Comparison of ENCODE assay signal across 1 cellular context in the genomic region with DNA sequence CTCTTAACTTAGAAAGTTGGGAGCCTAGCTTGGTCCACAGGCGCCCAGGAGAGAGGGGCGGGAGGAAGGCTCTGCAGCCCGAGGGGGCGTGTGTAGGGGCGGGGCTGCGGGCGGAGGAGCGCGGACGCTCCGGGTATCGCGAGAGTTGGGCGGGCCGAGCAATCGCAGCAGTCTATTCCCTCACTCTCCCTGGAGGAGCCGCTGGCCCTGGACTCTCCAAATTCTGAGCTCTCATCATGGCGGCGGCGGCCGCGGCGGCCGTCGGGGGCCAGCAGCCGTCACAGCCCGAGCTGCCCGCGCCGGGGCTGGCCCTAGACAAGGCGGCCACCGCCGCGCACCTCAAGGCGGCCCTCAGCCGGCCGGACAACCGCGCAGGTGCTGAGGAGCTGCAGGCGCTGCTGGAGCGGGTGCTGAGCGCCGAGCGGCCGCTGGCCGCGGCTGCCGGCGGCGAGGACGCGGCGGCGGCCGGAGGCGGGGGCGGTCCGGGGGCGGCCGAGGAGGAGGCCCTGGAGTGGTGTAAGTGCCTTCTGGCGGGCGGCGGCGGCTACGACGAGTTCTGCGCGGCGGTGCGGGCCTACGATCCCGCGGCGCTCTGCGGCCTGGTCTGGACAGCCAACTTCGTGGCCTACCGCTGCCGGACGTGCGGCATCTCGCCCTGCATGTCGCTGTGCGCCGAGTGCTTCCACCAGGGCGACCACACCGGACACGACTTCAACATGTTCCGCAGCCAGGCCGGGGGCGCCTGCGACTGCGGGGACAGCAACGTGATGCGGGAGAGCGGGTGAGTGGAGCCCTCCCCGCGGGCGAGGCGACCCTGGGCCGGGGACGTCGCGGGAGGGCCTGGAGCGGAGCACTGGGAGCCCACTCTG.
TF ChIP-seq lines count a peak whose summit lies in the region.

A gene with protein sequence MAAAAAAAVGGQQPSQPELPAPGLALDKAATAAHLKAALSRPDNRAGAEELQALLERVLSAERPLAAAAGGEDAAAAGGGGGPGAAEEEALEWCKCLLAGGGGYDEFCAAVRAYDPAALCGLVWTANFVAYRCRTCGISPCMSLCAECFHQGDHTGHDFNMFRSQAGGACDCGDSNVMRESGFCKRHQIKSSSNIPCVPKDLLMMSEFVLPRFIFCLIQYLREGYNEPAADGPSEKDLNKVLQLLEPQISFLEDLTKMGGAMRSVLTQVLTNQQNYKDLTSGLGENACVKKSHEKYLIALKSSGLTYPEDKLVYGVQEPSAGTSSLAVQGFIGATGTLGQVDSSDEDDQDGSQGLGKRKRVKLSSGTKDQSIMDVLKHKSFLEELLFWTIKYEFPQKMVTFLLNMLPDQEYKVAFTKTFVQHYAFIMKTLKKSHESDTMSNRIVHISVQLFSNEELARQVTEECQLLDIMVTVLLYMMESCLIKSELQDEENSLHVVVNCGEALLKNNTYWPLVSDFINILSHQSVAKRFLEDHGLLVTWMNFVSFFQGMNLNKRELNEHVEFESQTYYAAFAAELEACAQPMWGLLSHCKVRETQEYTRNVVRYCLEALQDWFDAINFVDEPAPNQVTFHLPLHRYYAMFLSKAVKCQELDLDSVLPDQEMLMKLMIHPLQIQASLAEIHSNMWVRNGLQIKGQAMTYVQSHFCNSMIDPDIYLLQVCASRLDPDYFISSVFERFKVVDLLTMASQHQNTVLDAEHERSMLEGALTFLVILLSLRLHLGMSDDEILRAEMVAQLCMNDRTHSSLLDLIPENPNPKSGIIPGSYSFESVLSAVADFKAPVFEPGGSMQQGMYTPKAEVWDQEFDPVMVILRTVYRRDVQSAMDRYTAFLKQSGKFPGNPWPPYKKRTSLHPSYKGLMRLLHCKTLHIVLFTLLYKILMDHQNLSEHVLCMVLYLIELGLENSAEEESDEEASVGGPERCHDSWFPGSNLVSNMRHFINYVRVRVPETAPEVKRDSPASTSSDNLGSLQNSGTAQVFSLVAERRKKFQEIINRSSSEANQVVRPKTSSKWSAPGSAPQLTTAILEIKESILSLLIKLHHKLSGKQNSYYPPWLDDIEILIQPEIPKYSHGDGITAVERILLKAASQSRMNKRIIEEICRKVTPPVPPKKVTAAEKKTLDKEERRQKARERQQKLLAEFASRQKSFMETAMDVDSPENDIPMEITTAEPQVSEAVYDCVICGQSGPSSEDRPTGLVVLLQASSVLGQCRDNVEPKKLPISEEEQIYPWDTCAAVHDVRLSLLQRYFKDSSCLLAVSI (N-terminal part only) (plus strand): TSS at position 183 of the 869 bp plus-strand sequence. CDS start 54 bp downstream, at position 237.

TF ChIP-seq in K562, 482 proteins besides CTCF, POLR2A, EP300 and RAD21 (continued from another document and continues in another):
- TF ChIP-seq HCFC1 (IDR thresholded peaks at IDR 0.05; ENCODE audit: low read depth, low read length) (peak; percentile 15; the same call in 1 of the 2 replicates), ZFX (CRISPR knock-in tag; IDR thresholded peaks at IDR 0.05) (peak; percentile 96), ESRRB (CRISPR knock-in tag; IDR thresholded peaks at IDR 0.05; ENCODE audit: borderline replicate concordance) (no peak), RCOR1 (IDR thresholded peaks at IDR 0.05; ENCODE audit: borderline replicate concordance in 1 of 2, low read depth in 2 of 2, low read length in 2 of 2) (peak; percentile 28 to 78; a peak in 2 of 4 replicates), RBFOX2 (IDR thresholded peaks at IDR 0.05; ENCODE audit: low read depth, low read length) (peak; percentile 96), FIP1L1 (IDR thresholded peaks at IDR 0.05; ENCODE audit: low read depth, low read length, poor library complexity, severe bottlenecking) (peak; percentile 27), POLR2G (IDR thresholded peaks at IDR 0.05; ENCODE audit: low read depth, low read length) (peak; percentile 98), MYC (IDR thresholded peaks at IDR 0.05; ENCODE audit: low read depth, low read length) (peak; percentile 45; the same call in 1 of the 2 replicates), MYC (CRISPR knock-in tag; IDR thresholded peaks at IDR 0.05; ENCODE audit: borderline replicate concordance, low read depth) (no peak; the same call in 1 of the 2 replicates), SUPT5H (IDR thresholded peaks at IDR 0.05) (peak; percentile 52), CTBP1 (IDR thresholded peaks at IDR 0.05; ENCODE audit: borderline replicate concordance) (peak; percentile 78), PCBP1 (IDR thresholded peaks at IDR 0.05; ENCODE audit: low read depth, low read length, poor library complexity, severe bottlenecking) (no peak), DMBX1 (CRISPR knock-in tag; IDR thresholded peaks at IDR 0.05; ENCODE audit: borderline replicate concordance) (0 out of 2 replicates have a peak, but pooled peaks have one; percentile 48), RBM34 (IDR thresholded peaks at IDR 0.05; ENCODE audit: borderline replicate concordance, insufficient read depth, low read length) (0 out of 2 replicates have a peak, but pooled peaks have one; percentile 41), NRF1 (conservative IDR thresholded peaks at IDR 0.05 in 1 of 2, IDR thresholded peaks at IDR 0.05 in 1 of 2) (peak in 1 of 2 experiments; percentile 60), SRF (CRISPR knock-in tag; IDR thresholded peaks at IDR 0.05) (peak in 1 of 2 experiments; percentile 71; a peak in 1 of 4 replicates), TSC22D4 (tag; IDR thresholded peaks at IDR 0.05) (no peak), CREB1 (IDR thresholded peaks at IDR 0.05) (no peak; the same call in 1 of the 2 replicates), CREB1 (CRISPR knock-in tag; IDR thresholded peaks at IDR 0.05) (peak; percentile 30), KLF10 (CRISPR knock-in tag; IDR thresholded peaks at IDR 0.05) (no peak), NONO (IDR thresholded peaks at IDR 0.05; ENCODE audit: low read depth in 2 of 2, low read length in 1 of 2) (peak; percentile 87 to 91), ETV1 (tag; conservative IDR thresholded peaks at IDR 0.05; ENCODE audit: low read depth) (0 out of 2 replicates have a peak, but pooled peaks have one; percentile 35), PML (IDR thresholded peaks at IDR 0.05; ENCODE audit: low read length) (peak; percentile 76; the same call in 1 of the 2 replicates), HMGN3 (IDR thresholded peaks at IDR 0.05; ENCODE audit: borderline replicate concordance, extremely low read depth, insufficient read length, low read depth, low read length) (peak; percentile 35), CXXC5 (CRISPR knock-in tag; IDR thresholded peaks at IDR 0.05) (peak; percentile 86), L3MBTL2 (IDR thresholded peaks at IDR 0.05) (peak; percentile 51; the same call in 1 of the 2 replicates), ZNF24 (IDR thresholded peaks at IDR 0.05) (peak; percentile 48; the same call in 1 of the 2 replicates), ZNF12 (CRISPR knock-in tag; IDR thresholded peaks at IDR 0.05) (no peak), RB1 (IDR thresholded peaks at IDR 0.05; ENCODE audit: low read depth) (peak; percentile 90), GTF2F1 (IDR thresholded peaks at IDR 0.05; ENCODE audit: low read depth, low read length) (peak; percentile 46; the same call in 1 of the 2 replicates), SMAD4 (CRISPR knock-in tag; conservative IDR thresholded peaks at IDR 0.05) (peak; percentile 85), ZNF224 (CRISPR knock-in tag; IDR thresholded peaks at IDR 0.05) (no peak), E2F3 (CRISPR knock-in tag; IDR thresholded peaks at IDR 0.05) (no peak; the same call in 1 of the 2 replicates), RBM15 (IDR thresholded peaks at IDR 0.05; ENCODE audit: insufficient read depth, low read length) (no peak), GABPB1 (CRISPR knock-in tag; IDR thresholded peaks at IDR 0.05) (peak; percentile 60; the same call in 1 of the 2 replicates), YY1 (IDR thresholded peaks at IDR 0.05; ENCODE audit: borderline replicate concordance in 1 of 3, control insufficient read depth in 1 of 3, extremely low read depth in 1 of 3, insufficient read depth in 3 of 3, insufficient read length in 1 of 3, insufficient replicate concordance in 2 of 3, low read depth in 1 of 3, low read length in 2 of 3) (peak; percentile 72 to 97 (median 94)), ZBTB17 (CRISPR knock-in tag; IDR thresholded peaks at IDR 0.05) (peak; percentile 86), PRMT5 (CRISPR knock-in tag; IDR thresholded peaks at IDR 0.05) (no peak)
- TF ChIP-seq, protein P1, sequence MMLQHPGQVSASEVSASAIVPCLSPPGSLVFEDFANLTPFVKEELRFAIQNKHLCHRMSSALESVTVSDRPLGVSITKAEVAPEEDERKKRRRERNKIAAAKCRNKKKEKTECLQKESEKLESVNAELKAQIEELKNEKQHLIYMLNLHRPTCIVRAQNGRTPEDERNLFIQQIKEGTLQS (IDR thresholded peaks at IDR 0.05) = no peak
- TF ChIP-seq, protein P1 (CRISPR knock-in tag; conservative IDR thresholded peaks at IDR 0.05) = peak; percentile 32; the same call in 1 of the 2 replicates
- TF ChIP-seq, protein P2, sequence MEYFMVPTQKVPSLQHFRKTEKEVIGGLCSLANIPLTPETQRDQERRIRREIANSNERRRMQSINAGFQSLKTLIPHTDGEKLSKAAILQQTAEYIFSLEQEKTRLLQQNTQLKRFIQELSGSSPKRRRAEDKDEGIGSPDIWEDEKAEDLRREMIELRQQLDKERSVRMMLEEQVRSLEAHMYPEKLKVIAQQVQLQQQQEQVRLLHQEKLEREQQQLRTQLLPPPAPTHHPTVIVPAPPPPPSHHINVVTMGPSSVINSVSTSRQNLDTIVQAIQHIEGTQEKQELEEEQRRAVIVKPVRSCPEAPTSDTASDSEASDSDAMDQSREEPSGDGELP (CRISPR knock-in tag; IDR thresholded peaks at IDR 0.05; ENCODE audit: borderline replicate concordance) = 0 out of 2 replicates have a peak, but pooled peaks have one; percentile 16
- TF ChIP-seq, protein P3, sequence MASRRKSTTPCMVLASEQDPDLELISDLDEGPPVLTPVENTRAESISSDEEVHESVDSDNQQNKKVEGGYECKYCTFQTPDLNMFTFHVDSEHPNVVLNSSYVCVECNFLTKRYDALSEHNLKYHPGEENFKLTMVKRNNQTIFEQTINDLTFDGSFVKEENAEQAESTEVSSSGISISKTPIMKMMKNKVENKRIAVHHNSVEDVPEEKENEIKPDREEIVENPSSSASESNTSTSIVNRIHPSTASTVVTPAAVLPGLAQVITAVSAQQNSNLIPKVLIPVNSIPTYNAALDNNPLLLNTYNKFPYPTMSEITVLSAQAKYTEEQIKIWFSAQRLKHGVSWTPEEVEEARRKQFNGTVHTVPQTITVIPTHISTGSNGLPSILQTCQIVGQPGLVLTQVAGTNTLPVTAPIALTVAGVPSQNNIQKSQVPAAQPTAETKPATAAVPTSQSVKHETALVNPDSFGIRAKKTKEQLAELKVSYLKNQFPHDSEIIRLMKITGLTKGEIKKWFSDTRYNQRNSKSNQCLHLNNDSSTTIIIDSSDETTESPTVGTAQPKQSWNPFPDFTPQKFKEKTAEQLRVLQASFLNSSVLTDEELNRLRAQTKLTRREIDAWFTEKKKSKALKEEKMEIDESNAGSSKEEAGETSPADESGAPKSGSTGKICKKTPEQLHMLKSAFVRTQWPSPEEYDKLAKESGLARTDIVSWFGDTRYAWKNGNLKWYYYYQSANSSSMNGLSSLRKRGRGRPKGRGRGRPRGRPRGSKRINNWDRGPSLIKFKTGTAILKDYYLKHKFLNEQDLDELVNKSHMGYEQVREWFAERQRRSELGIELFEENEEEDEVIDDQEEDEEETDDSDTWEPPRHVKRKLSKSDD (conservative IDR thresholded peaks at IDR 0.05; ENCODE audit: low read length) = peak; percentile 79; the same call in 1 of the 2 replicates
- TF ChIP-seq, protein P4, sequence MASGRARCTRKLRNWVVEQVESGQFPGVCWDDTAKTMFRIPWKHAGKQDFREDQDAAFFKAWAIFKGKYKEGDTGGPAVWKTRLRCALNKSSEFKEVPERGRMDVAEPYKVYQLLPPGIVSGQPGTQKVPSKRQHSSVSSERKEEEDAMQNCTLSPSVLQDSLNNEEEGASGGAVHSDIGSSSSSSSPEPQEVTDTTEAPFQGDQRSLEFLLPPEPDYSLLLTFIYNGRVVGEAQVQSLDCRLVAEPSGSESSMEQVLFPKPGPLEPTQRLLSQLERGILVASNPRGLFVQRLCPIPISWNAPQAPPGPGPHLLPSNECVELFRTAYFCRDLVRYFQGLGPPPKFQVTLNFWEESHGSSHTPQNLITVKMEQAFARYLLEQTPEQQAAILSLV (tag; IDR thresholded peaks at IDR 0.05) = no peak
- TF ChIP-seq, protein P5, sequence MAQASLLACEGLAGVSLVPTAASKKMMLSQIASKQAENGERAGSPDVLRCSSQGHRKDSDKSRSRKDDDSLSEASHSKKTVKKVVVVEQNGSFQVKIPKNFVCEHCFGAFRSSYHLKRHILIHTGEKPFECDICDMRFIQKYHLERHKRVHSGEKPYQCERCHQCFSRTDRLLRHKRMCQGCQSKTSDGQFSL (CRISPR knock-in tag; IDR thresholded peaks at IDR 0.05) = 0 out of 2 replicates have a peak, but pooled peaks have one; percentile 37
- TF ChIP-seq, protein P5 (tag; IDR thresholded peaks at IDR 0.05) = no peak
- TF ChIP-seq, protein P6, sequence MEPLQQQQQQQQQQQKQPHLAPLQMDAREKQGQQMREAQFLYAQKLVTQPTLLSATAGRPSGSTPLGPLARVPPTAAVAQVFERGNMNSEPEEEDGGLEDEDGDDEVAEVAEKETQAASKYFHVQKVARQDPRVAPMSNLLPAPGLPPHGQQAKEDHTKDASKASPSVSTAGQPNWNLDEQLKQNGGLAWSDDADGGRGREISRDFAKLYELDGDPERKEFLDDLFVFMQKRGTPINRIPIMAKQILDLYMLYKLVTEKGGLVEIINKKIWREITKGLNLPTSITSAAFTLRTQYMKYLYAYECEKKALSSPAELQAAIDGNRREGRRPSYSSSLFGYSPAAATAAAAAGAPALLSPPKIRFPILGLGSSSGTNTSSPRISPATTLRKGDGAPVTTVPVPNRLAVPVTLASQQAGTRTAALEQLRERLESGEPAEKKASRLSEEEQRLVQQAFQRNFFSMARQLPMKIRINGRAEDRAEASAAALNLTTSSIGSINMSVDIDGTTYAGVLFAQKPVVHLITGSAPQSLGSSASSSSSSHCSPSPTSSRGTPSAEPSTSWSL (CRISPR knock-in tag; IDR thresholded peaks at IDR 0.05; ENCODE audit: borderline replicate concordance) = no peak
- TF ChIP-seq, protein P7, sequence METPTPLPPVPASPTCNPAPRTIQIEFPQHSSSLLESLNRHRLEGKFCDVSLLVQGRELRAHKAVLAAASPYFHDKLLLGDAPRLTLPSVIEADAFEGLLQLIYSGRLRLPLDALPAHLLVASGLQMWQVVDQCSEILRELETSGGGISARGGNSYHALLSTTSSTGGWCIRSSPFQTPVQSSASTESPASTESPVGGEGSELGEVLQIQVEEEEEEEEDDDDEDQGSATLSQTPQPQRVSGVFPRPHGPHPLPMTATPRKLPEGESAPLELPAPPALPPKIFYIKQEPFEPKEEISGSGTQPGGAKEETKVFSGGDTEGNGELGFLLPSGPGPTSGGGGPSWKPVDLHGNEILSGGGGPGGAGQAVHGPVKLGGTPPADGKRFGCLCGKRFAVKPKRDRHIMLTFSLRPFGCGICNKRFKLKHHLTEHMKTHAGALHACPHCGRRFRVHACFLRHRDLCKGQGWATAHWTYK (CRISPR knock-in tag; IDR thresholded peaks at IDR 0.05) = 0 out of 2 replicates have a peak, but pooled peaks have one; percentile 5
